In the genomic region with DNA sequence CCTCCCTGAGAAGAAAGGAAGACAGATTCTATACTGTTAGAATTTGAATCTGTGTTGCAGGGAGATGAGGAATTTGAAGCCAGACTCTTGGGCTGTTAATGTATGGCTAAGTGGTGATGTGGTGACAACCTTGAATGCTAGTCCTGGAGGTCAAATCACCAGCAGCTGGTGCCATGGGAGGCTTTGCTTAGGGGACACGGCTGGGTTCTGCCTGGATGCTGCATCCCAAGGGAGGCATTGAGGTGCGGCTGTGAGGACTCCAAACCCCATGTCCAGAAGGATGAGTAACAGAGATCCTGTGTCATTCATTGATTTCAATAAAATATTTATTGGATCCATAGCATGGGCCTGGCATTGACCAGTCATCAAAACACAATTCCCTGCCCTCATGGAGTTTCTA, we compare ENCODE assay signal across 11 cellular contexts. TPM values are rescaled to one million over a fixed set of nuclear protein-coding genes. Genes with fewer than 3 reads are reported as not detected.
DNase-seq lines count a peak whose midpoint lies in the region; ATAC-seq, FAIRE-seq and TF ChIP-seq lines count a peak whose summit lies in the region.
"Had no signal": no experiment of that assay in that cellular context is flagged by ENCODE, and none has a peak within 500 bp of the region (broad histone marks: within the 10 kb centered on the region; RNA-seq: fewer than 3 reads in every experiment).

No MANE protein-coding gene starts in this region.

- H3K27me3 ChIP-seq in breast epithelium = no peaks in the 10 kb centered on the region

- H3K9me3 Mint-ChIP-seq in MCF 10A (ENCODE audit: unreplicated experiment) = no peaks in the 10 kb centered on the region
- H3K9me3 Mint-ChIP-seq in nephron = peaks cover 7% of the 10 kb centered on the region
- H3K9me3 Mint-ChIP-seq in type B pancreatic cell = peaks cover 9% of the 10 kb centered on the region

- CTCF ChIA-PET in MCF 10A (lab: Yijun Ruan, JAX) = interaction anchor here (1.0 kb wide), 1 partner anchor 33 kb away, joined by 3 read pairs; no protein-coding TSS in a partner anchor

- intact Hi-C loops in breast epithelium (cut with DNase I; ENCODE audit: low total_unique reads) = no loop called here
- intact Hi-C loops in MCF 10A (cut with micrococcal nuclease) = no loop called here

- no peak overlapping the region for H3K4me3 ChIP-seq in breast epithelium

- H3K27ac ChIP-seq in breast epithelium = peak overlapping the region; percentile 80 to 90

- no TSS peak for BruUV-seq in MCF 10A (replicated peaks; lab: Mats Ljungman, UMichigan)

- no peak for DNase-seq in breast epithelium (ENCODE audit: low spot score in 2 of 2)
- DNase-seq in MCF 10A (ENCODE audit: unreplicated experiment) = no peak
- peak; percentile 20 for DNase-seq in ecto neural progenitor cell (ENCODE audit: low spot score)
- DNase-seq in type B pancreatic cell (ENCODE audit: extremely low spot score, unreplicated experiment) = no peak
- DNase-seq in RCC 7860 (ENCODE audit: low spot score) = no peak
- DNase-seq: DND-41, SIG-M5 had no signal

- H3K4me1 ChIP-seq in breast epithelium = peaks cover 0 to 3% of the 10 kb centered on the region in 2 donors

- ATAC-seq in GM18870 (IDR thresholded peaks at IDR 0.05; ENCODE audit: unreplicated experiment) (no peak), HG02759 (IDR thresholded peaks at IDR 0.05; ENCODE audit: unreplicated experiment) (no peak)

- TF ChIP-seq CTCF in breast epithelium (IDR thresholded peaks at IDR 0.05) (no peak), MCF 10A (IDR thresholded peaks at IDR 0.05; ENCODE audit: unreplicated experiment) (no peak), nephron (IDR thresholded peaks at IDR 0.05; ENCODE audit: unreplicated experiment in 3 of 3) (no peak), type B pancreatic cell (conservative IDR thresholded peaks at IDR 0.05) (no peak)

- H3K36me3 Mint-ChIP-seq in MCF 10A (ENCODE audit: insufficient read depth, unreplicated experiment) (peaks cover 5% of the 10 kb centered on the region), nephron (ENCODE audit: low read depth) (peaks cover 12% of the 10 kb centered on the region), type B pancreatic cell (peaks cover 9% of the 10 kb centered on the region)

- TF ChIP-seq POLR2A in breast epithelium (IDR thresholded peaks at IDR 0.05) = no peak

- POLR2A ChIA-PET in MCF 10A (lab: Yijun Ruan, JAX) = interaction anchor here (0.6 to 2.3 kb wide), 4 partner anchors 11 to 610 kb away, joined by 3 to 9 read pairs (median 3); no protein-coding TSS in a partner anchor

- H3K27me3 Mint-ChIP-seq in MCF 10A (ENCODE audit: insufficient read depth, unreplicated experiment) (no peaks in the 10 kb centered on the region), nephron (ENCODE audit: low read depth) (peaks cover 6% of the 10 kb centered on the region), type B pancreatic cell (peaks cover 8% of the 10 kb centered on the region)

- H3K4me1 Mint-ChIP-seq in MCF 10A (ENCODE audit: insufficient read depth, unreplicated experiment) (peaks cover 22% of the 10 kb centered on the region), nephron (peaks cover 43% of the 10 kb centered on the region), type B pancreatic cell (ENCODE audit: unreplicated experiment) (peaks cover 33% of the 10 kb centered on the region)

- H3K36me3 ChIP-seq in breast epithelium = no peaks in the 10 kb centered on the region

- H3K27ac Mint-ChIP-seq in MCF 10A (ENCODE audit: low read depth, unreplicated experiment) = no peak overlapping the region
- peak overlapping the region in 2 of 3 experiments; percentile 93 to 96 for H3K27ac Mint-ChIP-seq in nephron
- H3K27ac Mint-ChIP-seq in type B pancreatic cell = peak overlapping the region; percentile 91

- H3K9me3 ChIP-seq in breast epithelium = no peaks in the 10 kb centered on the region

- FAIRE-seq in RCC 7860 (lab: Jason Lieb, UNC) = no peak
- FAIRE-seq: GM12892 had no signal

- H3K4me3 Mint-ChIP-seq in MCF 10A (ENCODE audit: unreplicated experiment) (no peak overlapping the region), nephron (no peak overlapping the region), type B pancreatic cell (no peak overlapping the region)

RNA-seq across cellular contexts. Expression of a gene that starts 42.3 kb away (rescaled TPM):
- total RNA-seq in breast epithelium = 10 to 100 TPM in 1 of 3 donors, 1 to 10 TPM in 2; 6.1 to 16.2 (median 9.2) TPM
- total RNA-seq in MCF 10A (2022) = 9.9 and 10.7 TPM in 2 replicates
- 7.0 and 18.0 TPM in 2 replicates for total RNA-seq in type B pancreatic cell (ENCODE audit: low replicate concordance)
